ENCODE assay signal across 13 cellular contexts in the genomic region with DNA sequence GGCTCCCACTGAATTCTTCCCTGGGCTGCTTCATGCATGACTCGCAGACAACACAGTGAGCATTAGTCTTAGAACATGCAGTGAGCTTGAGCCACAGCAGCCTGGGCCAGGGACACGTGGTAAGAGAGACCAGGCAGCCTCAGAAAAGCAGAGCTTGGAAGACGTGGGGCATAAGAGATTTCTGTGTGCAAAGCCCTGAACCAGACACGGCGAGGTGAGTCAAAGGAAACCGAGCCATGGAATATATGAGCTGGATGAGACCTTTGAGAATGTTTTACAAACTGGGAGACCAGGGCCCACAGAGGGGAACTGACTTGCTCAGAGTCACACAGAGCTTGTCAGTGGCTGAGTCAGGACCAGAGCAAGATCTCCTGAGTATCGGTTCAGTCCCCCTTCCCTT. TPM values are rescaled to one million over a fixed set of nuclear protein-coding genes. Genes with fewer than 3 reads are reported as not detected.
A peak's percentile ranks its signal among the peaks of the same experiment; 100 is the strongest.
DNase-seq lines count a peak whose midpoint lies in the region; ATAC-seq and TF ChIP-seq lines count a peak whose summit lies in the region.
"Had no signal": no experiment of that assay in that cellular context is flagged by ENCODE, and none has a peak within 500 bp of the region (broad histone marks: within the 10 kb centered on the region; RNA-seq: fewer than 3 reads in every experiment).

No MANE protein-coding gene starts in this region.

- no peaks in the 10 kb centered on the region for H3K36me3 ChIP-seq in skeletal muscle tissue (ENCODE audit: control insufficient read depth in 3 of 3, insufficient read depth in 3 of 3, low read length in 3 of 3)

- H3K27ac Mint-ChIP-seq in activated CD8-positive, alpha-beta T cell treated with anti-CD3 and anti-CD28 coated beads for 36 hours: no peak overlapping the region
- no peak overlapping the region for H3K27ac Mint-ChIP-seq in activated CD8-positive, alpha-beta T cell treated with anti-CD3 and anti-CD28 coated beads, Interleukin-2, amount 10 ng/mL, durations not matched to agents 7 days and 5 days
- H3K27ac Mint-ChIP-seq in nephron progenitor cell: no peak overlapping the region

- no peaks in the 10 kb centered on the region for H3K36me3 Mint-ChIP-seq in activated CD8-positive, alpha-beta T cell treated with anti-CD3 and anti-CD28 coated beads for 36 hours (ENCODE audit: low read depth)
- H3K36me3 Mint-ChIP-seq in activated CD8-positive, alpha-beta T cell treated with anti-CD3 and anti-CD28 coated beads, Interleukin-2, amount 10 ng/mL, durations not matched to agents 7 days and 5 days (ENCODE audit: low read depth): no peaks in the 10 kb centered on the region
- H3K36me3 Mint-ChIP-seq in nephron progenitor cell (ENCODE audit: low read depth): no peaks in the 10 kb centered on the region

- H3K27ac ChIP-seq in skeletal muscle tissue (ENCODE audit: low read depth, low read length): peak overlapping the region; percentile 70

- no peaks in the 10 kb centered on the region for H3K9me3 Mint-ChIP-seq in activated CD8-positive, alpha-beta T cell treated with anti-CD3 and anti-CD28 coated beads for 36 hours
- no peaks in the 10 kb centered on the region for H3K9me3 Mint-ChIP-seq in activated CD8-positive, alpha-beta T cell treated with anti-CD3 and anti-CD28 coated beads, Interleukin-2, amount 10 ng/mL, durations not matched to agents 7 days and 5 days (ENCODE audit: insufficient read depth)
- H3K9me3 Mint-ChIP-seq in nephron progenitor cell: peaks cover 3% of the 10 kb centered on the region

- peak; percentile 56 for ATAC-seq in activated CD8-positive, alpha-beta T cell treated with anti-CD3 and anti-CD28 coated beads for 36 hours
- no peak for ATAC-seq in activated CD8-positive, alpha-beta T cell treated with anti-CD3 and anti-CD28 coated beads, Interleukin-2, amount 10 ng/mL, durations not matched to agents 7 days and 5 days
- ATAC-seq: Panc1 had no signal

- DNase-seq in activated CD8-positive, alpha-beta T cell treated with anti-CD3 and anti-CD28 coated beads for 36 hours: no peak
- DNase-seq in activated CD8-positive, alpha-beta T cell treated with anti-CD3 and anti-CD28 coated beads, Interleukin-2, amount 10 ng/mL, durations not matched to agents 7 days and 5 days: no peak
- DNase-seq in astrocyte of the spinal cord (ENCODE audit: low read depth, low spot score) (peak; percentile 24), iris pigment epithelial cell (ENCODE audit: low read depth) (peak; percentile 34), iPS-NIHi11 (ENCODE audit: low spot score) (no peak), GDM1 (lab: John Stamatoyannopoulos, UW) (no peak), nephron progenitor cell (no peak)
- DNase-seq: ACHN, dermis blood vessel endothelial cell, DMS79, NCI-H2227 treated with DMSO at 0.1 percent for 48 hours had no signal

- H3K4me1 Mint-ChIP-seq in activated CD8-positive, alpha-beta T cell treated with anti-CD3 and anti-CD28 coated beads for 36 hours (ENCODE audit: low read depth): no peaks in the 10 kb centered on the region
- no peaks in the 10 kb centered on the region for H3K4me1 Mint-ChIP-seq in activated CD8-positive, alpha-beta T cell treated with anti-CD3 and anti-CD28 coated beads, Interleukin-2, amount 10 ng/mL, durations not matched to agents 7 days and 5 days (ENCODE audit: low read depth)
- H3K4me1 Mint-ChIP-seq in nephron progenitor cell: peaks cover 42% of the 10 kb centered on the region

- POLR2A ChIA-PET in activated CD8-positive, alpha-beta T cell treated with anti-CD3 and anti-CD28 coated beads for 36 hours (lab: Charles Lee): no interaction called here
- POLR2A ChIA-PET in activated CD8-positive, alpha-beta T cell treated with anti-CD3 and anti-CD28 coated beads, Interleukin-2, amount 10 ng/mL, durations not matched to agents 7 days and 5 days (lab: Charles Lee): no interaction called here

- no peak overlapping the region for H3K9ac ChIP-seq in skeletal muscle tissue (ENCODE audit: low read depth in 1 of 3, low read length in 3 of 3)

- in situ Hi-C loops in astrocyte of the spinal cord (cut with HindIII; ENCODE audit: low sequenced_read_pairs): no loop called here

- H3K4me3 ChIP-seq in astrocyte of the spinal cord (ENCODE audit: low read depth, low read length) (no peak overlapping the region), skeletal muscle tissue (ENCODE audit: low read length in 3 of 3) (no peak overlapping the region)

- peaks cover 10 to 15% (median 12%) of the 10 kb centered on the region in 3 donors for H3K4me1 ChIP-seq in skeletal muscle tissue (ENCODE audit: control insufficient read depth in 3 of 3, insufficient read depth in 3 of 3, low read length in 3 of 3)

- peaks cover 3 to 15% (median 6%) of the 10 kb centered on the region in 3 donors for H3K27me3 ChIP-seq in skeletal muscle tissue (ENCODE audit: control insufficient read depth in 3 of 3, insufficient read depth in 3 of 3, low read length in 3 of 3)

- CTCF ChIA-PET in activated CD8-positive, alpha-beta T cell treated with anti-CD3 and anti-CD28 coated beads for 36 hours (lab: Charles Lee): interaction anchor here (1.0 to 2.1 kb wide), 4 partner anchors 12 to 62 kb away, joined by 3 to 5 read pairs (median 4); no protein-coding TSS in a partner anchor
- CTCF ChIA-PET in activated CD8-positive, alpha-beta T cell treated with anti-CD3 and anti-CD28 coated beads, Interleukin-2, amount 10 ng/mL, durations not matched to agents 7 days and 5 days (lab: Charles Lee): interaction anchor here (0.9 to 1.2 kb wide), 5 partner anchors 20 to 78 kb away, joined by 3 read pairs; no protein-coding TSS in a partner anchor

- H3K4me3 Mint-ChIP-seq in activated CD8-positive, alpha-beta T cell treated with anti-CD3 and anti-CD28 coated beads for 36 hours: no peak overlapping the region
- H3K4me3 Mint-ChIP-seq in activated CD8-positive, alpha-beta T cell treated with anti-CD3 and anti-CD28 coated beads, Interleukin-2, amount 10 ng/mL, durations not matched to agents 7 days and 5 days: no peak overlapping the region
- H3K4me3 Mint-ChIP-seq in nephron progenitor cell: no peak overlapping the region

- no peak for TF ChIP-seq CTCF in activated CD8-positive, alpha-beta T cell treated with anti-CD3 and anti-CD28 coated beads for 36 hours (IDR thresholded peaks at IDR 0.05)
- TF ChIP-seq CTCF in astrocyte of the spinal cord (IDR thresholded peaks at IDR 0.05; ENCODE audit: low read depth, low read length) (no peak), nephron progenitor cell (IDR thresholded peaks at IDR 0.05) (no peak)

- H3K9me3 ChIP-seq in skeletal muscle tissue (ENCODE audit: control insufficient read depth in 3 of 3, low read length in 3 of 3): no peaks in the 10 kb centered on the region

- intact Hi-C loops in activated CD8-positive, alpha-beta T cell treated with anti-CD3 and anti-CD28 coated beads for 36 hours (cut with micrococcal nuclease): no loop called here

- H3K27me3 Mint-ChIP-seq in activated CD8-positive, alpha-beta T cell treated with anti-CD3 and anti-CD28 coated beads for 36 hours: peaks cover 2% of the 10 kb centered on the region
- H3K27me3 Mint-ChIP-seq in activated CD8-positive, alpha-beta T cell treated with anti-CD3 and anti-CD28 coated beads, Interleukin-2, amount 10 ng/mL, durations not matched to agents 7 days and 5 days (ENCODE audit: low read depth): peaks cover 39% of the 10 kb centered on the region
- peaks cover 41% of the 10 kb centered on the region for H3K27me3 Mint-ChIP-seq in nephron progenitor cell (ENCODE audit: low read depth, poor library complexity)

RNA-seq across cellular contexts. Expression of gene FXYD6, which starts 8.5 kb away (rescaled TPM):
- not detected for total RNA-seq in activated CD8-positive, alpha-beta T cell treated with anti-CD3 and anti-CD28 coated beads for 36 hours
- total RNA-seq in activated CD8-positive, alpha-beta T cell treated with anti-CD3 and anti-CD28 coated beads, Interleukin-2, amount 10 ng/mL, durations not matched to agents 7 days and 5 days: under 1 TPM in 1 of 2 experiments, not detected in 1; 0.24 TPM
- total RNA-seq in skeletal muscle tissue: 23.5 TPM

RNA-seq across cellular contexts. Expression of gene TMPRSS13, which starts 44.2 kb away (rescaled TPM):
- total RNA-seq in activated CD8-positive, alpha-beta T cell treated with anti-CD3 and anti-CD28 coated beads for 36 hours: 1 to 10 TPM; 3.5 to 4.7 TPM
- 1 to 10 TPM; 1.8 to 2.5 TPM for total RNA-seq in activated CD8-positive, alpha-beta T cell treated with anti-CD3 and anti-CD28 coated beads, Interleukin-2, amount 10 ng/mL, durations not matched to agents 7 days and 5 days
- total RNA-seq in skeletal muscle tissue: not detected
- total RNA-seq: dermis blood vessel endothelial cell had no signal

Comparison
In these comparisons a context has a peak if more than half of its experiments do, and no peak if none do; other contexts are left out.
1. DNase-seq: peak in astrocyte of the spinal cord (single experiment) and iris pigment epithelial cell (single experiment); none in activated CD8-positive, alpha-beta T cell treated with anti-CD3 and anti-CD28 coated beads for 36 hours (single experiment), activated CD8-positive, alpha-beta T cell treated with anti-CD3 and anti-CD28 coated beads, Interleukin-2, amount 10 ng/mL, durations not matched to agents 7 days and 5 days (single experiment), iPS-NIHi11 (single experiment), GDM1 (single experiment) and nephron progenitor cell (single experiment).
2. RNA of gene FXYD6, which starts 8.5 kb away (total RNA-seq): 23.5 TPM in skeletal muscle tissue (single experiment); 0.24 TPM in activated CD8-positive, alpha-beta T cell treated with anti-CD3 and anti-CD28 coated beads, Interleukin-2, amount 10 ng/mL, durations not matched to agents 7 days and 5 days and not detected in activated CD8-positive, alpha-beta T cell treated with anti-CD3 and anti-CD28 coated beads for 36 hours; every median in the first group is over 10 times any median in the second.